28 cellular contexts compared by ENCODE assay signal in genomic region chr2:176147790-176148496, GRCh38. TPM values are rescaled to one million over a fixed set of nuclear protein-coding genes. Genes with fewer than 3 reads are reported as not detected.
A peak's percentile ranks its signal among the peaks of the same experiment; 100 is the strongest.
DNase-seq lines count a peak whose midpoint lies in the region; ATAC-seq, FAIRE-seq and TF ChIP-seq lines count a peak whose summit lies in the region.
"Had no signal": no experiment of that assay in that cellular context is flagged by ENCODE, and none has a peak within 500 bp of the region (broad histone marks: within the 10 kb centered on the region; RNA-seq: fewer than 3 reads in every experiment).

No MANE protein-coding gene starts in this region.

- H3K36me3 ChIP-seq in H1 (ENCODE audit: control insufficient read depth in 2 of 4, insufficient read depth in 4 of 4, low read length in 3 of 4) (peaks cover 0 to 11% (median 0%) of the 10 kb centered on the region in 4 experiments; a peak in 1 of 8 replicates), upper lobe of right lung (no peaks in the 10 kb centered on the region)

- H3K4me1 ChIP-seq in H1 (replicated peaks in 1 of 4; ENCODE audit: control insufficient read depth in 3 of 4, insufficient read depth in 4 of 4, low read length in 3 of 4) (peaks cover 0 to 10% (median 2%) of the 10 kb centered on the region in 4 experiments; a peak in 4 of 7 replicates), upper lobe of right lung (no peaks in the 10 kb centered on the region)

- H3K9me3 ChIP-seq in H1 (ENCODE audit: insufficient read depth in 2 of 2, low read depth in 1 of 2, low read length in 1 of 2): no peaks in the 10 kb centered on the region; a peak in 1 of 4 replicates
- H3K9me3 ChIP-seq in upper lobe of right lung: no peaks in the 10 kb centered on the region
- H3K9me3 ChIP-seq: sigmoid colon had no signal

- no peaks in the 10 kb centered on the region for H3K79me2 ChIP-seq in H1 (ENCODE audit: control insufficient read depth in 1 of 2, insufficient read depth in 2 of 2, low read length in 2 of 2)

- no peaks in the 10 kb centered on the region for H3K36me3 Mint-ChIP-seq in activated CD8-positive, alpha-beta memory T cell treated with anti-CD3 and anti-CD28 coated beads, Interleukin-2, amount 10 ng/mL, durations not matched to agents 7 days and 5 days
- H3K36me3 Mint-ChIP-seq: activated CD4-positive, alpha-beta memory T cell treated with anti-CD3 and anti-CD28 coated beads for 36 hours; CD4-positive, alpha-beta memory T cell; stimulated activated memory B cell treated with anti-CD40 and anti-IgM and Interleukin-4, amounts not matched to agents 10 μg/mL and 1 μg/mL and 100 μg/mL, for 72 hours had no signal

- no peak overlapping the region for H4K91ac ChIP-seq in H1 (replicated peaks; ENCODE audit: insufficient read length, low read length)

- no peak for TF ChIP-seq EP300 in H1 (IDR thresholded peaks at IDR 0.05; ENCODE audit: borderline replicate concordance in 1 of 2, low read depth in 2 of 2, low read length in 2 of 2)

- no peak overlapping the region; the same call in 1 of the 2 replicates for H2BK12ac ChIP-seq in H1 (ENCODE audit: low read depth, low read length)

- H2BK15ac ChIP-seq in H1 (ENCODE audit: low read length): no peak overlapping the region

- no peak overlapping the region for H3K23ac ChIP-seq in H1 (ENCODE audit: insufficient read length)

- no peak overlapping the region for H2BK120ac ChIP-seq in H1 (replicated peaks; ENCODE audit: low read depth, low read length)

- no peak overlapping the region for H3K27ac Mint-ChIP-seq in activated CD8-positive, alpha-beta memory T cell treated with anti-CD3 and anti-CD28 coated beads, Interleukin-2, amount 10 ng/mL, durations not matched to agents 7 days and 5 days
- H3K27ac Mint-ChIP-seq: activated CD4-positive, alpha-beta memory T cell treated with anti-CD3 and anti-CD28 coated beads for 36 hours; stimulated activated memory B cell treated with anti-CD40 and anti-IgM and Interleukin-4, amounts not matched to agents 10 μg/mL and 1 μg/mL and 100 μg/mL, for 72 hours; T-helper 1 cell treated with Interleukin-12 subunit alpha and Interleukin-12 subunit beta and Interleukin-4 antibody, amounts not matched to agents 30 μg/mL and 1 μg/mL, for 36 hours had no signal

- no peak overlapping the region for H2BK20ac ChIP-seq in H1 (ENCODE audit: low read length)

- peak; percentile 50 for DNase-seq in activated CD8-positive, alpha-beta memory T cell treated with anti-CD3 and anti-CD28 coated beads for 24 hours
- DNase-seq in activated CD8-positive, alpha-beta memory T cell treated with anti-CD3 and anti-CD28 coated beads, Interleukin-2, amount 10 ng/mL, durations not matched to agents 7 days and 5 days: no peak
- peak in 1 of 2 experiments; percentile 54 for DNase-seq in H1 (ENCODE audit: low read depth in 1 of 2, low spot score in 2 of 2)
- peak; percentile 76 for DNase-seq in mesenteric fat pad (ENCODE audit: low spot score)
- peak; percentile 62 for DNase-seq in upper lobe of right lung
- DNase-seq in caudate nucleus (lab: John Stamatoyannopoulos, UW): no peak
- no peak for DNase-seq in RCC 7860 (ENCODE audit: low spot score)
- DNase-seq: activated CD4-positive, alpha-beta memory T cell treated with anti-CD3 and anti-CD28 coated beads for 36 hours; activated CD4-positive, CD25-positive, alpha-beta regulatory T cell treated with anti-CD3 and anti-CD28 coated beads, Interleukin-2, amount 50 U/mL, for 72 hours; activated gamma-delta T cell treated with Interleukin-2 at 50 U/mL for 16 hours; activated T-cell treated with anti-CD3 and anti-CD28 coated beads for 4 hours; CD4-positive, alpha-beta memory T cell; dorsolateral prefrontal cortex; IMR-90; islet precursor cell; NCI-H1930; NCI-H345; NCI-H774; RPMI8226; sigmoid colon; stimulated activated CD4-positive, alpha-beta T cell treated with anti-CD3 and anti-CD28 coated beads, Interleukin-4, amount 100 ng/mL, for 24 hours had no signal

- H3K23me2 ChIP-seq in H1 (ENCODE audit: low read depth, low read length): peaks cover 2% of the 10 kb centered on the region; the same call in 1 of the 2 replicates

- no peak overlapping the region for H3K9ac ChIP-seq in H1 (replicated peaks in 1 of 4; ENCODE audit: extremely low read depth in 1 of 4, low read depth in 3 of 4, low read length in 3 of 4)

- H3K27me3 ChIP-seq in H1 (replicated peaks in 1 of 4; ENCODE audit: control insufficient read depth in 3 of 4, extremely low read depth in 1 of 4, insufficient read depth in 3 of 4, low read length in 3 of 4): peaks cover 95 to 100% (median 99%) of the 10 kb centered on the region in 4 experiments
- peaks cover 94% of the 10 kb centered on the region for H3K27me3 ChIP-seq in upper lobe of right lung

- POLR2A ChIA-PET in H1 (lab: Charles Lee; ENCODE audit: partially characterized antibody): no interaction called here

- H2AK5ac ChIP-seq in H1 (ENCODE audit: low read depth, low read length): no peak overlapping the region; the same call in 1 of the 2 replicates

- no peak overlapping the region for H2BK5ac ChIP-seq in H1 (ENCODE audit: low read depth, low read length)

- intact Hi-C loops in upper lobe of right lung (cut with DNase I): no loop called here

- H4K5ac ChIP-seq in H1 (ENCODE audit: insufficient read length, low read depth, low read length): no peak overlapping the region

- no peak for ATAC-seq in activated CD8-positive, alpha-beta memory T cell treated with anti-CD3 and anti-CD28 coated beads, Interleukin-2, amount 10 ng/mL, durations not matched to agents 7 days and 5 days
- ATAC-seq in upper lobe of right lung (no peak), GM18517 (IDR thresholded peaks at IDR 0.05; ENCODE audit: unreplicated experiment) (no peak)
- ATAC-seq: GM12878; stimulated activated memory B cell treated with anti-CD40 and anti-IgM and Interleukin-4, amounts not matched to agents 10 μg/mL and 1 μg/mL and 100 μg/mL, for 72 hours had no signal

- no peaks in the 10 kb centered on the region for H3K79me1 ChIP-seq in H1 (ENCODE audit: low read depth, low read length)

- H3K9me3 Mint-ChIP-seq in activated CD8-positive, alpha-beta memory T cell treated with anti-CD3 and anti-CD28 coated beads, Interleukin-2, amount 10 ng/mL, durations not matched to agents 7 days and 5 days (ENCODE audit: low read depth): no peaks in the 10 kb centered on the region
- H3K9me3 Mint-ChIP-seq: activated CD4-positive, alpha-beta memory T cell treated with anti-CD3 and anti-CD28 coated beads for 36 hours; central memory CD8-positive, alpha-beta T cell; neural crest cell; stimulated activated memory B cell treated with anti-CD40 and anti-IgM and Interleukin-4, amounts not matched to agents 10 μg/mL and 1 μg/mL and 100 μg/mL, for 72 hours; T-helper 1 cell treated with Interleukin-12 subunit alpha and Interleukin-12 subunit beta and Interleukin-4 antibody, amounts not matched to agents 30 μg/mL and 1 μg/mL, for 36 hours had no signal

- H3K4me1 Mint-ChIP-seq in activated CD8-positive, alpha-beta memory T cell treated with anti-CD3 and anti-CD28 coated beads, Interleukin-2, amount 10 ng/mL, durations not matched to agents 7 days and 5 days: no peaks in the 10 kb centered on the region
- H3K4me1 Mint-ChIP-seq: central memory CD8-positive, alpha-beta T cell; neural crest cell; stimulated activated memory B cell treated with anti-CD40 and anti-IgM and Interleukin-4, amounts not matched to agents 10 μg/mL and 1 μg/mL and 100 μg/mL, for 72 hours had no signal

- TF ChIP-seq POLR2A in H1 (IDR thresholded peaks at IDR 0.05; ENCODE audit: control extremely low read depth in 1 of 2, low read depth in 2 of 2, low read length in 2 of 2): no peak

- no peak overlapping the region; the same call in 1 of the 2 replicates for H4K8ac ChIP-seq in H1 (ENCODE audit: extremely low read depth, insufficient read depth, low read length)

- no peak overlapping the region for H2AFZ ChIP-seq in H1 (ENCODE audit: low read length)

- H3K27ac ChIP-seq in H1 (ENCODE audit: low read depth, low read length) (no peak overlapping the region), upper lobe of right lung (no peak overlapping the region), caudate nucleus (ENCODE audit: low read depth, low read length) (no peak overlapping the region)
- H3K27ac ChIP-seq: dorsolateral prefrontal cortex, sigmoid colon had no signal

- no peak for TF ChIP-seq CTCF in H1 (IDR thresholded peaks at IDR 0.05; ENCODE audit: control extremely low read depth in 1 of 3, insufficient read depth in 1 of 3, low read depth in 1 of 3, low read length in 3 of 3)
- TF ChIP-seq CTCF in upper lobe of right lung (IDR thresholded peaks at IDR 0.05): no peak

- CTCF ChIA-PET in activated CD8-positive, alpha-beta memory T cell treated with anti-CD3 and anti-CD28 coated beads, Interleukin-2, amount 10 ng/mL, durations not matched to agents 7 days and 5 days (lab: Charles Lee): interaction anchor here (1.2 kb wide), 1 partner anchor 18 kb away, joined by 3 read pairs; no protein-coding TSS in a partner anchor
- CTCF ChIA-PET in H1 (lab: Charles Lee; ENCODE audit: partially characterized antibody): interaction anchor here (1.0 to 9.2 kb wide), 6 partner anchors 8 to 491 kb away, joined by 3 to 119 read pairs (median 4); no protein-coding TSS in a partner anchor

- no peak overlapping the region for H3K14ac ChIP-seq in H1 (ENCODE audit: insufficient read length)

- no peak overlapping the region for H3K4me3 Mint-ChIP-seq in activated CD8-positive, alpha-beta memory T cell treated with anti-CD3 and anti-CD28 coated beads, Interleukin-2, amount 10 ng/mL, durations not matched to agents 7 days and 5 days
- H3K4me3 Mint-ChIP-seq: activated CD4-positive, alpha-beta memory T cell treated with anti-CD3 and anti-CD28 coated beads for 36 hours; central memory CD8-positive, alpha-beta T cell; neural crest cell; stimulated activated memory B cell treated with anti-CD40 and anti-IgM and Interleukin-4, amounts not matched to agents 10 μg/mL and 1 μg/mL and 100 μg/mL, for 72 hours; T-helper 1 cell treated with Interleukin-12 subunit alpha and Interleukin-12 subunit beta and Interleukin-4 antibody, amounts not matched to agents 30 μg/mL and 1 μg/mL, for 36 hours had no signal

- H3K4ac ChIP-seq in H1 (replicated peaks; ENCODE audit: insufficient read length, low read depth, low read length): no peak overlapping the region

- no peak overlapping the region for H3K56ac ChIP-seq in H1 (replicated peaks; ENCODE audit: insufficient read length, low read depth, low read length)

- no peak overlapping the region for H3K18ac ChIP-seq in H1 (ENCODE audit: extremely low read depth, low read length)

- FAIRE-seq in H1 (lab: Jason Lieb, UNC): no peak
- FAIRE-seq in RCC 7860 (lab: Jason Lieb, UNC): no peak
- FAIRE-seq: A204.1, GM12878 had no signal

- H4K20me1 ChIP-seq in H1 (replicated peaks in 1 of 2; ENCODE audit: control insufficient read depth in 1 of 2, insufficient read depth in 2 of 2, low read length in 2 of 2): peaks cover 15 to 30% of the 10 kb centered on the region in 2 experiments

- peak overlapping the region; percentile 10 to 29; a peak in 3 of 4 replicates for H3K4me2 ChIP-seq in H1 (ENCODE audit: insufficient read depth in 1 of 2, low read depth in 2 of 2, low read length in 2 of 2)

- TF ChIP-seq RAD21 in H1 (IDR thresholded peaks at IDR 0.05 in 1 of 2, conservative IDR thresholded peaks at IDR 0.05 in 1 of 2; ENCODE audit: low read depth in 2 of 2, low read length in 2 of 2): no peak

- no peak overlapping the region for H3K4me3 ChIP-seq in H1 (ENCODE audit: extremely low read depth in 1 of 4, insufficient read depth in 2 of 4, low read depth in 3 of 4, low read length in 4 of 4)
- no peak overlapping the region for H3K4me3 ChIP-seq in upper lobe of right lung
- H3K4me3 ChIP-seq: dorsolateral prefrontal cortex, GM12878, sigmoid colon had no signal

- H3K27me3 Mint-ChIP-seq in activated CD8-positive, alpha-beta memory T cell treated with anti-CD3 and anti-CD28 coated beads, Interleukin-2, amount 10 ng/mL, durations not matched to agents 7 days and 5 days: peaks cover 92% of the 10 kb centered on the region

- 9% methylated on average over 31 of the region's 33 CpGs; no CpG with 5 or more reads in 1 of the 2 experiments for WGBS in H1 (ENCODE audit: extremely low coverage in 1 of 2, insufficient coverage in 1 of 2, insufficient read length in 1 of 2, insufficient replicate concordance in 2 of 2, low coverage in 1 of 2, low lambda C conversion rate in 2 of 2, missing lambda C conversion rate in 1 of 2), 2 experiments

RNA-seq across cellular contexts. Expression of gene HOXD4, which starts 3.4 kb away (rescaled TPM):
- not detected for total RNA-seq in activated CD8-positive, alpha-beta memory T cell treated with anti-CD3 and anti-CD28 coated beads, Interleukin-2, amount 10 ng/mL, durations not matched to agents 7 days and 5 days
- not detected in 2 replicates for total RNA-seq in H1 (2021; fragmentation: NEBNext Ultra II Directional; extraction: Animal tissue kit (Norgen Biotek cat#: 25700))
- polyA plus RNA-seq in H1 (2011; rRNA removed): not detected in 2 replicates
- not detected for polyA plus RNA-seq in H1 (2011; cell fraction: cytosol; rRNA removed)
- not detected for polyA plus RNA-seq in H1 (2011; cell fraction: nucleus; rRNA removed)
- polyA plus RNA-seq in H1 (2012, experiment 1 of 2): not detected in 4 replicates
- polyA plus RNA-seq in H1 (2012, experiment 2 of 2): not detected
- polyA plus RNA-seq in H1 (2013, experiment 1 of 2): not detected
- not detected for polyA plus RNA-seq in H1 (2013, experiment 2 of 2)
- not detected in 2 replicates for polyA minus RNA-seq in H1 (2011; rRNA and poly(A)+ RNA removed)
- not detected for polyA minus RNA-seq in H1 (2011; cell fraction: cytosol; rRNA and poly(A)+ RNA removed)
- not detected for polyA minus RNA-seq in H1 (2011; cell fraction: nucleus; rRNA and poly(A)+ RNA removed)
- total RNA-seq in mesenteric fat pad (4.1 TPM), upper lobe of right lung (0.84 TPM)
- total RNA-seq: activated CD4-positive, alpha-beta memory T cell treated with anti-CD3 and anti-CD28 coated beads for 36 hours; CD4-positive, alpha-beta memory T cell; dorsolateral prefrontal cortex; GM12878; IMR-90 had no signal
- polyA plus RNA-seq: CD4-positive, alpha-beta memory T cell; IMR-90 had no signal

RNA-seq across cellular contexts. Expression of gene HOXD3, which starts 9.2 kb away (rescaled TPM):
- not detected for total RNA-seq in activated CD8-positive, alpha-beta memory T cell treated with anti-CD3 and anti-CD28 coated beads, Interleukin-2, amount 10 ng/mL, durations not matched to agents 7 days and 5 days
- total RNA-seq in H1 (2021; fragmentation: NEBNext Ultra II Directional; extraction: Animal tissue kit (Norgen Biotek cat#: 25700)): not detected in 2 replicates
- polyA plus RNA-seq in H1 (2011; rRNA removed): not detected in 2 replicates
- not detected for polyA plus RNA-seq in H1 (2011; cell fraction: cytosol; rRNA removed)
- polyA plus RNA-seq in H1 (2011; cell fraction: nucleus; rRNA removed): not detected
- polyA plus RNA-seq in H1 (2012, experiment 1 of 2): not detected in 4 replicates
- not detected for polyA plus RNA-seq in H1 (2012, experiment 2 of 2)
- polyA plus RNA-seq in H1 (2013, experiment 1 of 2): not detected
- not detected for polyA plus RNA-seq in H1 (2013, experiment 2 of 2)
- not detected in 2 replicates for polyA minus RNA-seq in H1 (2011; rRNA and poly(A)+ RNA removed)
- not detected for polyA minus RNA-seq in H1 (2011; cell fraction: cytosol; rRNA and poly(A)+ RNA removed)
- polyA minus RNA-seq in H1 (2011; cell fraction: nucleus; rRNA and poly(A)+ RNA removed): not detected
- total RNA-seq in mesenteric fat pad: 5.3 TPM
- 1.7 TPM for total RNA-seq in upper lobe of right lung
- total RNA-seq: activated CD4-positive, alpha-beta memory T cell treated with anti-CD3 and anti-CD28 coated beads for 36 hours; CD4-positive, alpha-beta memory T cell; GM12878; IMR-90 had no signal
- polyA plus RNA-seq: CD4-positive, alpha-beta memory T cell; GM12878; IMR-90 had no signal

RNA-seq across cellular contexts. Expression of gene HOXD8, which starts 18.4 kb away (rescaled TPM):
- total RNA-seq in activated CD8-positive, alpha-beta memory T cell treated with anti-CD3 and anti-CD28 coated beads, Interleukin-2, amount 10 ng/mL, durations not matched to agents 7 days and 5 days: not detected
- not detected in 2 replicates for total RNA-seq in H1 (2021; fragmentation: NEBNext Ultra II Directional; extraction: Animal tissue kit (Norgen Biotek cat#: 25700))
- polyA plus RNA-seq in H1 (2011; rRNA removed): not detected in 2 replicates
- polyA plus RNA-seq in H1 (2011; cell fraction: cytosol; rRNA removed): not detected
- polyA plus RNA-seq in H1 (2011; cell fraction: nucleus; rRNA removed): not detected
- polyA plus RNA-seq in H1 (2012, experiment 1 of 2): not detected in 4 replicates
- polyA plus RNA-seq in H1 (2012, experiment 2 of 2): not detected
- not detected for polyA plus RNA-seq in H1 (2013, experiment 1 of 2)
- polyA plus RNA-seq in H1 (2013, experiment 2 of 2): not detected
- polyA minus RNA-seq in H1 (2011; rRNA and poly(A)+ RNA removed): not detected in 2 replicates
- polyA minus RNA-seq in H1 (2011; cell fraction: cytosol; rRNA and poly(A)+ RNA removed): not detected
- not detected for polyA minus RNA-seq in H1 (2011; cell fraction: nucleus; rRNA and poly(A)+ RNA removed)
- 13.3 TPM for total RNA-seq in mesenteric fat pad
- 2.6 TPM for total RNA-seq in upper lobe of right lung
- total RNA-seq: activated CD4-positive, alpha-beta memory T cell treated with anti-CD3 and anti-CD28 coated beads for 36 hours; CD4-positive, alpha-beta memory T cell; dorsolateral prefrontal cortex; GM12878; IMR-90; neural crest cell had no signal
- polyA plus RNA-seq: CD4-positive, alpha-beta memory T cell; GM12878; IMR-90 had no signal

RNA-seq across cellular contexts. Expression of gene HOXD9, which starts 25.4 kb away (rescaled TPM):
- total RNA-seq in activated CD8-positive, alpha-beta memory T cell treated with anti-CD3 and anti-CD28 coated beads, Interleukin-2, amount 10 ng/mL, durations not matched to agents 7 days and 5 days: not detected
- not detected in 2 replicates for total RNA-seq in H1 (2021; fragmentation: NEBNext Ultra II Directional; extraction: Animal tissue kit (Norgen Biotek cat#: 25700))
- not detected in 2 replicates for polyA plus RNA-seq in H1 (2011; rRNA removed)
- not detected for polyA plus RNA-seq in H1 (2011; cell fraction: cytosol; rRNA removed)
- polyA plus RNA-seq in H1 (2011; cell fraction: nucleus; rRNA removed): not detected
- polyA plus RNA-seq in H1 (2012, experiment 1 of 2): not detected in 4 replicates
- not detected for polyA plus RNA-seq in H1 (2012, experiment 2 of 2)
- polyA plus RNA-seq in H1 (2013, experiment 1 of 2): not detected
- polyA plus RNA-seq in H1 (2013, experiment 2 of 2): not detected
- not detected in 2 replicates for polyA minus RNA-seq in H1 (2011; rRNA and poly(A)+ RNA removed)
- polyA minus RNA-seq in H1 (2011; cell fraction: cytosol; rRNA and poly(A)+ RNA removed): not detected
- polyA minus RNA-seq in H1 (2011; cell fraction: nucleus; rRNA and poly(A)+ RNA removed): not detected
- total RNA-seq in mesenteric fat pad (6.1 TPM), upper lobe of right lung (1.6 TPM)
- total RNA-seq: activated CD4-positive, alpha-beta memory T cell treated with anti-CD3 and anti-CD28 coated beads for 36 hours; CD4-positive, alpha-beta memory T cell; GM12878; IMR-90; neural crest cell had no signal
- polyA plus RNA-seq: CD4-positive, alpha-beta memory T cell; GM12878; IMR-90 had no signal

RNA-seq across cellular contexts. Expression of gene HOXD10, which starts 31.4 kb away (rescaled TPM):
- not detected for total RNA-seq in activated CD8-positive, alpha-beta memory T cell treated with anti-CD3 and anti-CD28 coated beads, Interleukin-2, amount 10 ng/mL, durations not matched to agents 7 days and 5 days
- not detected in 2 replicates for total RNA-seq in H1 (2021; fragmentation: NEBNext Ultra II Directional; extraction: Animal tissue kit (Norgen Biotek cat#: 25700))
- polyA plus RNA-seq in H1 (2011; rRNA removed): not detected in 2 replicates
- polyA plus RNA-seq in H1 (2011; cell fraction: cytosol; rRNA removed): not detected
- polyA plus RNA-seq in H1 (2011; cell fraction: nucleus; rRNA removed): not detected
- not detected in 4 replicates for polyA plus RNA-seq in H1 (2012, experiment 1 of 2)
- polyA plus RNA-seq in H1 (2012, experiment 2 of 2): not detected
- polyA plus RNA-seq in H1 (2013, experiment 1 of 2): not detected
- polyA plus RNA-seq in H1 (2013, experiment 2 of 2): not detected
- polyA minus RNA-seq in H1 (2011; rRNA and poly(A)+ RNA removed): not detected in 2 replicates
- polyA minus RNA-seq in H1 (2011; cell fraction: cytosol; rRNA and poly(A)+ RNA removed): not detected
- not detected for polyA minus RNA-seq in H1 (2011; cell fraction: nucleus; rRNA and poly(A)+ RNA removed)
- total RNA-seq in mesenteric fat pad (1.7 TPM), upper lobe of right lung (0.55 TPM)
- total RNA-seq: activated CD4-positive, alpha-beta memory T cell treated with anti-CD3 and anti-CD28 coated beads for 36 hours; CD4-positive, alpha-beta memory T cell; GM12878; IMR-90; neural crest cell had no signal
- polyA plus RNA-seq: CD4-positive, alpha-beta memory T cell; GM12878; IMR-90 had no signal

Comparison
In these comparisons a context has a peak if more than half of its experiments do, and no peak if none do; other contexts are left out.
1. DNase-seq: peak in activated CD8-positive, alpha-beta memory T cell treated with anti-CD3 and anti-CD28 coated beads for 24 hours (single experiment), mesenteric fat pad (single experiment) and upper lobe of right lung (single experiment); none in activated CD8-positive, alpha-beta memory T cell treated with anti-CD3 and anti-CD28 coated beads, Interleukin-2, amount 10 ng/mL, durations not matched to agents 7 days and 5 days (single experiment), caudate nucleus (0 of 61) and RCC 7860 (single experiment).